ENCODE assay signal across 12 cellular contexts in the genomic region with DNA sequence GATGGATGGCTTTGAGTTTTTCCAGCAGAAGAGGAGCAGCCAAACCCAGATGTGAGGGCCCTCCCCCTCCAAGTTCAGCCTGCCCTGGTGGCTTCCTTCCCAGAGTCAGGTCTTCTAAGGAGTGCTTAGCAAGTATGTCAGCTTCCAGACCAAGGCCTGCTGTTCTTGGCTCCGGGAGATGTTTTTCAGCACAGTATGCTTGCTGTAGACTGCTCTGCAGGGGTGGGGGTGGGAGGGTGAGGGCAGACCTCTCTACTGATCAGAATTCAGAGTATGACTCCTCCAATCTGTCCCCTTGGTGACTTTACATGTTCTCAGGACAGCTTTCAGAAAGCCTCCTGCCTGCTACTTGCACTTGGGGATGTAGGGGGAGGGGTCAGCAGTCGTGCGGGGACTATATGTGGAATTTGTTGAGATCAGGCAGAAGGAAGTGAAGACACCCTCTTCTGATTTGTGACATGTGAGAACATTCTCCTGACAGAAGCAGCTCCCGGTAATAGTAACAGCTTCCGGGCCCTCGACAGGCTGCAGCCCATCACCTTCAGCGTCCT.
A peak's percentile ranks its signal among the peaks of the same experiment; 100 is the strongest.
DNase-seq lines count a peak whose midpoint lies in the region; ATAC-seq and TF ChIP-seq lines count a peak whose summit lies in the region.
"Had no signal": no experiment of that assay in that cellular context is flagged by ENCODE, and none has a peak within 500 bp of the region (broad histone marks: within the 10 kb centered on the region; RNA-seq: fewer than 3 reads in every experiment).

No MANE protein-coding gene starts in this region.

- no peak overlapping the region for H3K4me3 Mint-ChIP-seq in osteocyte (ENCODE audit: unreplicated experiment)
- H3K4me3 Mint-ChIP-seq: activated naive CD8-positive, alpha-beta T cell treated with anti-CD3 and anti-CD28 coated beads, Interleukin-2, amount 10 ng/mL, durations not matched to agents 7 days and 5 days had no signal

- TF ChIP-seq CTCF in left ventricle myocardium inferior (IDR thresholded peaks at IDR 0.05; ENCODE audit: borderline replicate concordance) (no peak), osteocyte (IDR thresholded peaks at IDR 0.05) (no peak)

- H3K4me3 ChIP-seq in left ventricle myocardium inferior: no peak overlapping the region
- H3K4me3 ChIP-seq in aorta (ENCODE audit: low read length in 2 of 2): no peak overlapping the region
- H3K4me3 ChIP-seq: A549, GM12878 had no signal

- H3K9me3 ChIP-seq in left ventricle myocardium inferior (replicated peaks) (peaks cover 18% of the 10 kb centered on the region), aorta (ENCODE audit: control insufficient read depth, low read length) (no peaks in the 10 kb centered on the region)
- H3K9me3 ChIP-seq: A549 had no signal

- H3K4me1 Mint-ChIP-seq in osteocyte (ENCODE audit: unreplicated experiment): peaks cover 11% of the 10 kb centered on the region

- H3K36me3 ChIP-seq in left ventricle myocardium inferior (no peaks in the 10 kb centered on the region), aorta (ENCODE audit: control insufficient read depth in 1 of 2, insufficient read depth in 2 of 2, low read length in 1 of 2) (no peaks in the 10 kb centered on the region)

- ATAC-seq in Right ventricle myocardium inferior: peak; percentile 94
- peak; percentile 85 for ATAC-seq in aorta (ENCODE audit: low FRiP score)
- ATAC-seq: A549, GM12878 had no signal

- 13 to 14% methylated on average over 7 of the region's 7 CpGs for WGBS in aorta, 2 donors

- intact Hi-C loops in Right ventricle myocardium inferior (cut with DNase I): no loop called here
- intact Hi-C loops in cardiac septum (cut with DNase I): no loop called here
- intact Hi-C loops in left ventricle myocardium inferior (cut with micrococcal nuclease): no loop called here
- intact Hi-C loops in aorta (cut with DNase I): no loop called here

- H3K27ac ChIP-seq in left ventricle myocardium inferior (replicated peaks) (peak overlapping the region; percentile 68), aorta (ENCODE audit: low read depth in 1 of 2, low read length in 2 of 2) (peak overlapping the region in 1 of 2 donors; percentile 37)
- H3K27ac ChIP-seq: A549 had no signal

- H3K36me3 Mint-ChIP-seq in osteocyte (ENCODE audit: unreplicated experiment): no peaks in the 10 kb centered on the region
- H3K36me3 Mint-ChIP-seq: activated naive CD8-positive, alpha-beta T cell treated with anti-CD3 and anti-CD28 coated beads, Interleukin-2, amount 10 ng/mL, durations not matched to agents 7 days and 5 days had no signal

- H3K4me1 ChIP-seq in left ventricle myocardium inferior (peaks cover 15% of the 10 kb centered on the region), aorta (ENCODE audit: control insufficient read depth in 1 of 2, insufficient read depth in 2 of 2, low read length in 2 of 2) (peaks cover 0 to 3% of the 10 kb centered on the region in 2 donors)
- H3K4me1 ChIP-seq: A549 had no signal

- DNase-seq in Right ventricle myocardium inferior (ENCODE audit: missing footprints) (peak; percentile 79), cardiac septum (ENCODE audit: low spot score) (no peak), left ventricle myocardium inferior (peak; percentile 71), osteocyte (ENCODE audit: extremely low spot score, unreplicated experiment) (no peak), aorta (peak; percentile 83 to 87), epidermal melanocyte (ENCODE audit: insufficient read length, low spot score) (no peak), NCI-H1694 (lab: John Stamatoyannopoulos, UW) (no peak)
- DNase-seq in activated effector memory CD4-positive, alpha-beta T cell treated with Interleukin-2 at 50 U/mL for 16 hours: no peak
- DNase-seq: activated naive CD8-positive, alpha-beta T cell treated with anti-CD3 and anti-CD28 coated beads, Interleukin-2, amount 10 ng/mL, durations not matched to agents 7 days and 5 days; NCI-H526 had no signal

- H3K27ac Mint-ChIP-seq in osteocyte (ENCODE audit: unreplicated experiment): peak overlapping the region; percentile 54
- H3K27ac Mint-ChIP-seq: activated naive CD8-positive, alpha-beta T cell treated with anti-CD3 and anti-CD28 coated beads, Interleukin-2, amount 10 ng/mL, durations not matched to agents 7 days and 5 days had no signal

- H3K27me3 ChIP-seq in left ventricle myocardium inferior (ENCODE audit: low read depth) (peaks cover 3% of the 10 kb centered on the region), aorta (ENCODE audit: control insufficient read depth in 1 of 2, insufficient read depth in 2 of 2, low read length in 1 of 2) (no peaks in the 10 kb centered on the region)

- H3K9me3 Mint-ChIP-seq in osteocyte (ENCODE audit: unreplicated experiment): no peaks in the 10 kb centered on the region

- H3K27me3 Mint-ChIP-seq in osteocyte (ENCODE audit: unreplicated experiment): peaks cover 78% of the 10 kb centered on the region

Comparison
In these comparisons a context has a peak if more than half of its experiments do, and no peak if none do; other contexts are left out.
1. DNase-seq: peak in Right ventricle myocardium inferior (single experiment), left ventricle myocardium inferior (single experiment) and aorta (2 of 2); none in cardiac septum (single experiment), osteocyte (single experiment), epidermal melanocyte (single experiment), activated effector memory CD4-positive, alpha-beta T cell treated with Interleukin-2 at 50 U/mL for 16 hours (single experiment) and NCI-H1694 (single experiment).